17 cellular contexts compared by ENCODE assay signal in genomic region chr13:20131057-20131832, GRCh38. TPM values are rescaled to one million over a fixed set of nuclear protein-coding genes. Genes with fewer than 3 reads are reported as not detected.
"Had no signal": no experiment of that assay in that cellular context is flagged by ENCODE, and none has a peak within 500 bp of the region (broad histone marks: within the 10 kb centered on the region; RNA-seq: fewer than 3 reads in every experiment).

No MANE protein-coding gene starts in this region.

- H3K36me3 ChIP-seq: transverse colon had no signal

- H3K4me3 ChIP-seq: transverse colon had no signal

- DNase-seq: activated CD4-positive, alpha-beta T cell treated with anti-CD3 and anti-CD28 coated beads, Interleukin-2, amount 10 ng/mL, durations not matched to agents 24 days and 14 days; activated naive CD4-positive, alpha-beta T cell; activated naive CD8-positive, alpha-beta T cell treated with anti-CD3 and anti-CD28 coated beads for 36 hours; activated T-cell treated with anti-CD3 and anti-CD28 coated beads for 4 hours; amniotic stem cell; effector memory CD8-positive, alpha-beta T cell; mammary epithelial cell; nephron progenitor cell; nucleus accumbens; posterior cingulate gyrus; retina; stimulated activated naive CD8-positive, alpha-beta T cell treated with anti-CD3 and anti-CD28 coated beads, Interleukin-15, Interleukin-2, amounts not matched to agents 100 U/mL and 50 U/mL, for 24 hours; substantia nigra; T-helper 1 cell; T-helper 9 cell; transverse colon had no signal

- H3K27ac ChIP-seq: transverse colon had no signal

- H3K9me3 ChIP-seq: transverse colon had no signal

- ATAC-seq: effector memory CD8-positive, alpha-beta T cell; stimulated activated naive CD8-positive, alpha-beta T cell treated with anti-CD3 and anti-CD28 coated beads, Interleukin-15, Interleukin-2, amounts not matched to agents 100 U/mL and 50 U/mL, for 24 hours had no signal

RNA-seq across cellular contexts. Expression of gene GJA3, which starts 29.6 kb away (rescaled TPM):
- total RNA-seq: activated CD4-positive, alpha-beta T cell treated with anti-CD3 and anti-CD28 coated beads, Interleukin-2, amount 10 ng/mL, durations not matched to agents 24 days and 14 days; activated T-helper 1 cell treated with anti-CD3 and anti-CD28 coated beads, Interleukin-12 subunit alpha, Interleukin-12 subunit beta, Interleukin-2, Interleukin-4 antibody, amounts not matched to agents 30 ng/mL and 10 ng/mL and 1 ng/mL, durations not matched to agents 14 hours and 24 hours and 36 hours had no signal
